ENCODE assay signal across 18 cellular contexts in genomic region chr2:120715941-120716340, GRCh38. TPM values are rescaled to one million over a fixed set of nuclear protein-coding genes. Genes with fewer than 3 reads are reported as not detected.
DNase-seq lines count a peak whose midpoint lies in the region; TF ChIP-seq lines count a peak whose summit lies in the region.
"Had no signal": no experiment of that assay in that cellular context is flagged by ENCODE, and none has a peak within 500 bp of the region (broad histone marks: within the 10 kb centered on the region; RNA-seq: fewer than 3 reads in every experiment).

No MANE protein-coding gene starts in this region.

- WGBS in testis, 2 donors: 75 to 83% methylated on average over 5 to 8 of the region's 8 CpGs

- H3K36me3 Mint-ChIP-seq in activated naive CD4-positive, alpha-beta T cell treated with anti-CD3 and anti-CD28 coated beads for 36 hours (ENCODE audit: low read depth): no peaks in the 10 kb centered on the region
- H3K36me3 Mint-ChIP-seq: CD8-positive, alpha-beta T cell had no signal

- H3K27me3 ChIP-seq in testis: no peaks in the 10 kb centered on the region
- H3K27me3 ChIP-seq: MG63 had no signal

- no peak for TF ChIP-seq POLR2A in testis (IDR thresholded peaks at IDR 0.05)

- no peaks in the 10 kb centered on the region for H3K4me1 ChIP-seq in testis

- no peak for TF ChIP-seq CTCF in choroid plexus epithelial cell (conservative IDR thresholded peaks at IDR 0.05; ENCODE audit: low read depth, low read length)
- TF ChIP-seq CTCF in testis (IDR thresholded peaks at IDR 0.05): no peak

- H3K4me3 ChIP-seq in choroid plexus epithelial cell (ENCODE audit: low read depth, low read length): no peak overlapping the region
- no peak overlapping the region for H3K4me3 ChIP-seq in testis
- H3K4me3 ChIP-seq: GM23248, MG63 had no signal

- no peaks in the 10 kb centered on the region for H3K36me3 ChIP-seq in testis (ENCODE audit: low read depth, missing control alignments)
- H3K36me3 ChIP-seq: MG63 had no signal

- H3K9me3 Mint-ChIP-seq in activated naive CD4-positive, alpha-beta T cell treated with anti-CD3 and anti-CD28 coated beads for 36 hours: no peaks in the 10 kb centered on the region
- H3K9me3 Mint-ChIP-seq: CD8-positive, alpha-beta T cell had no signal

- no peak overlapping the region for H3K27ac Mint-ChIP-seq in activated naive CD4-positive, alpha-beta T cell treated with anti-CD3 and anti-CD28 coated beads for 36 hours
- H3K27ac Mint-ChIP-seq: CD8-positive, alpha-beta T cell had no signal

- H3K9me3 ChIP-seq in testis: no peaks in the 10 kb centered on the region
- H3K9me3 ChIP-seq: MG63, SK-N-SH had no signal

- no peak overlapping the region for H3K4me3 Mint-ChIP-seq in activated naive CD4-positive, alpha-beta T cell treated with anti-CD3 and anti-CD28 coated beads for 36 hours
- H3K4me3 Mint-ChIP-seq: CD8-positive, alpha-beta T cell had no signal

- peaks cover 12% of the 10 kb centered on the region for H3K27me3 Mint-ChIP-seq in activated naive CD4-positive, alpha-beta T cell treated with anti-CD3 and anti-CD28 coated beads for 36 hours (ENCODE audit: low read depth)

- CTCF ChIA-PET in activated naive CD4-positive, alpha-beta T cell treated with anti-CD3 and anti-CD28 coated beads for 36 hours (lab: Charles Lee): interaction anchor here (0.7 kb wide), 1 partner anchor 17 kb away, joined by 3 read pairs; no protein-coding TSS in a partner anchor

- H3K27ac ChIP-seq in testis: no peak overlapping the region
- H3K27ac ChIP-seq: 22Rv1, GM23248 had no signal

- no peaks in the 10 kb centered on the region for H3K4me1 Mint-ChIP-seq in activated naive CD4-positive, alpha-beta T cell treated with anti-CD3 and anti-CD28 coated beads for 36 hours (ENCODE audit: low read depth)

- intact Hi-C loops in testis (cut with DNase I; ENCODE audit: low total_unique reads): no loop called here
- intact Hi-C loops in activated naive CD4-positive, alpha-beta T cell treated with anti-CD3 and anti-CD28 coated beads for 36 hours (cut with micrococcal nuclease): no loop called here

- DNase-seq in DMS 273 (lab: John Stamatoyannopoulos, UW; ENCODE audit: unreplicated experiment) (peak; percentile 61), DMS 273 treated with DMSO at 0.1 percent for 48 hours (lab: John Stamatoyannopoulos, UW) (no peak), choroid plexus epithelial cell (ENCODE audit: low read depth) (peak; percentile 25), mesenteric fat pad (ENCODE audit: low spot score) (peak; percentile 82), testis (peak; percentile 29), NOMO-1 (lab: John Stamatoyannopoulos, UW; ENCODE audit: unreplicated experiment in 2 of 2) (no peak), DMS153 (lab: John Stamatoyannopoulos, UW) (no peak)
- no peak for DNase-seq in activated naive CD4-positive, alpha-beta T cell treated with anti-CD3 and anti-CD28 coated beads for 36 hours
- DNase-seq: CD8-positive, alpha-beta T cell; Karpas-422; NCI-H1092 treated with DMSO at 0.1 percent for 48 hours; NCI-H1694; NCI-H226; NCI-H524 treated with DMSO at 0.1 percent for 48 hours; SK-N-SH had no signal

RNA-seq across cellular contexts. Expression of gene GLI2, which starts 19.7 kb away (rescaled TPM):
- 4.1 TPM for total RNA-seq in mesenteric fat pad
- total RNA-seq in testis: 10 to 100 TPM; 16.5 to 21.4 TPM
- polyA plus RNA-seq in testis (ENCODE audit: insufficient read depth, low read depth, low replicate concordance): 5.1 TPM
- not detected for total RNA-seq in activated naive CD4-positive, alpha-beta T cell treated with anti-CD3 and anti-CD28 coated beads for 36 hours
- total RNA-seq: CD8-positive, alpha-beta T cell had no signal

Comparison
In these comparisons a context has a peak if more than half of its experiments do, and no peak if none do; other contexts are left out.
1. DNase-seq: peak in DMS 273 (single experiment), choroid plexus epithelial cell (single experiment), mesenteric fat pad (single experiment) and testis (single experiment); none in DMS 273 treated with DMSO at 0.1 percent for 48 hours (single experiment), NOMO-1 (0 of 2), DMS153 (single experiment) and activated naive CD4-positive, alpha-beta T cell treated with anti-CD3 and anti-CD28 coated beads for 36 hours (single experiment).